ENCODE assay signal across 11 cellular contexts in the genomic region with DNA sequence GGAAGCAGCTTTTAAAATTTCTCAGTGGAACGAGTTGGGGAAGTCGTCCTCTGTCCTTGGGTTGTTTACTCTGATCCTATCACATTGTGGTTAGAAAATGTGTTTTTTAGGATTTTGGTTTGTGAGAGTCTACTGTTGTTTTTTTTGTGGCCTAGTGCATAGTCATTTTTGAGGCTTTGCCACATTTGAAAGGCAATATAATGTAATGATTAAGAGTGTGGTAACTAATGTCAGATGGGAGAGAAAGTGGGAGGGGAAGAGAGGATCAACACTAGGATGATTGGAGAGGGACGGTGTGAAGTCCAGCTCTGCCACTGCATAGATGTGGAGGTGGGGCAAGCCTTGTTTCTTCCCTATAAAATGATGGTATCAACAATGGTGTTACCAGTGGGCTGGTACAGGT. TPM values are rescaled to one million over a fixed set of nuclear protein-coding genes. Genes with fewer than 3 reads are reported as not detected.
DNase-seq lines count a peak whose midpoint lies in the region; ATAC-seq and TF ChIP-seq lines count a peak whose summit lies in the region.
"Had no signal": no experiment of that assay in that cellular context is flagged by ENCODE, and none has a peak within 500 bp of the region (broad histone marks: within the 10 kb centered on the region; RNA-seq: fewer than 3 reads in every experiment).

No MANE protein-coding gene starts in this region.

- H3K36me3 Mint-ChIP-seq in activated naive CD4-positive, alpha-beta T cell treated with anti-CD3 and anti-CD28 coated beads, Interleukin-2, amount 10 ng/mL, durations not matched to agents 7 days and 5 days: peaks cover 76% of the 10 kb centered on the region
- peaks cover 65% of the 10 kb centered on the region for H3K36me3 Mint-ChIP-seq in activated CD8-positive, alpha-beta T cell treated with anti-CD3 and anti-CD28 coated beads for 36 hours (ENCODE audit: low read depth)

- intact Hi-C loops in activated CD8-positive, alpha-beta T cell treated with anti-CD3 and anti-CD28 coated beads for 36 hours (cut with micrococcal nuclease): no loop called here
- intact Hi-C loops in Right ventricle myocardium inferior (cut with DNase I): no loop called here

- no peak for TF ChIP-seq CTCF in activated CD8-positive, alpha-beta T cell treated with anti-CD3 and anti-CD28 coated beads for 36 hours (IDR thresholded peaks at IDR 0.05)

- peak overlapping the region; percentile 45 for H3K4me3 Mint-ChIP-seq in activated naive CD4-positive, alpha-beta T cell treated with anti-CD3 and anti-CD28 coated beads, Interleukin-2, amount 10 ng/mL, durations not matched to agents 7 days and 5 days
- peak overlapping the region; percentile 63 for H3K4me3 Mint-ChIP-seq in activated CD8-positive, alpha-beta T cell treated with anti-CD3 and anti-CD28 coated beads for 36 hours

- CTCF ChIA-PET in activated naive CD4-positive, alpha-beta T cell treated with anti-CD3 and anti-CD28 coated beads, Interleukin-2, amount 10 ng/mL, durations not matched to agents 7 days and 5 days (lab: Charles Lee): no interaction called here
- CTCF ChIA-PET in activated CD8-positive, alpha-beta T cell treated with anti-CD3 and anti-CD28 coated beads for 36 hours (lab: Charles Lee): no interaction called here

- H3K27me3 Mint-ChIP-seq in activated naive CD4-positive, alpha-beta T cell treated with anti-CD3 and anti-CD28 coated beads, Interleukin-2, amount 10 ng/mL, durations not matched to agents 7 days and 5 days: no peaks in the 10 kb centered on the region
- no peaks in the 10 kb centered on the region for H3K27me3 Mint-ChIP-seq in activated CD8-positive, alpha-beta T cell treated with anti-CD3 and anti-CD28 coated beads for 36 hours

- H3K27ac Mint-ChIP-seq in activated naive CD4-positive, alpha-beta T cell treated with anti-CD3 and anti-CD28 coated beads, Interleukin-2, amount 10 ng/mL, durations not matched to agents 7 days and 5 days: peak overlapping the region; percentile 71
- H3K27ac Mint-ChIP-seq in activated CD8-positive, alpha-beta T cell treated with anti-CD3 and anti-CD28 coated beads for 36 hours: peak overlapping the region; percentile 88

- H3K4me1 Mint-ChIP-seq in activated naive CD4-positive, alpha-beta T cell treated with anti-CD3 and anti-CD28 coated beads, Interleukin-2, amount 10 ng/mL, durations not matched to agents 7 days and 5 days: peaks cover 67% of the 10 kb centered on the region
- H3K4me1 Mint-ChIP-seq in activated CD8-positive, alpha-beta T cell treated with anti-CD3 and anti-CD28 coated beads for 36 hours (ENCODE audit: low read depth): peaks cover 61% of the 10 kb centered on the region

- H3K9me3 Mint-ChIP-seq in activated naive CD4-positive, alpha-beta T cell treated with anti-CD3 and anti-CD28 coated beads, Interleukin-2, amount 10 ng/mL, durations not matched to agents 7 days and 5 days: peaks cover 2% of the 10 kb centered on the region
- peaks cover 16% of the 10 kb centered on the region for H3K9me3 Mint-ChIP-seq in activated CD8-positive, alpha-beta T cell treated with anti-CD3 and anti-CD28 coated beads for 36 hours

- POLR2A ChIA-PET in activated CD8-positive, alpha-beta T cell treated with anti-CD3 and anti-CD28 coated beads for 36 hours (lab: Charles Lee): interaction anchor here (0.7 to 1.6 kb wide), 4 partner anchors 13 to 137 kb away, joined by 3 to 5 read pairs (median 3); no protein-coding TSS in a partner anchor

- DNase-seq in activated naive CD4-positive, alpha-beta T cell treated with anti-CD3 and anti-CD28 coated beads, Interleukin-2, amount 10 ng/mL, durations not matched to agents 7 days and 5 days: no peak
- no peak for DNase-seq in activated naive CD4-positive, alpha-beta T cell treated with Interleukin-2 at 50 U/mL for 16 hours
- no peak for DNase-seq in activated CD8-positive, alpha-beta T cell treated with anti-CD3 and anti-CD28 coated beads for 36 hours
- DNase-seq in fibroblast of peridontal ligament (ENCODE audit: extremely low read depth) (peak; percentile 62), stromal cell of bone marrow (ENCODE audit: low read depth) (peak; percentile 27), Right ventricle myocardium inferior (ENCODE audit: missing footprints) (no peak), H4 (ENCODE audit: low spot score) (no peak)
- DNase-seq: caudate nucleus, NCI-H1694, pancreas had no signal

- ATAC-seq in activated CD8-positive, alpha-beta T cell treated with anti-CD3 and anti-CD28 coated beads for 36 hours: peak; percentile 53
- ATAC-seq in HG02642 (IDR thresholded peaks at IDR 0.05; ENCODE audit: poor library complexity, unreplicated experiment): no peak
- no peak for ATAC-seq in Right ventricle myocardium inferior
- ATAC-seq: pancreas had no signal

RNA-seq across cellular contexts. Expression of a gene that starts 8.5 kb away (rescaled TPM):
- 10 to 100 TPM; 43.7 to 43.8 TPM for total RNA-seq in activated CD8-positive, alpha-beta T cell treated with anti-CD3 and anti-CD28 coated beads for 36 hours
- 6.1 TPM for total RNA-seq in Right ventricle myocardium inferior
- total RNA-seq in H4 (2014; rRNA removed; shearing (Covaris generic)): 4.7 and 7.2 TPM in 2 replicates

Comparison
In these comparisons a context has a peak if more than half of its experiments do, and no peak if none do; other contexts are left out.
1. DNase-seq: peak in fibroblast of peridontal ligament (single experiment) and stromal cell of bone marrow (single experiment); none in activated naive CD4-positive, alpha-beta T cell treated with anti-CD3 and anti-CD28 coated beads, Interleukin-2, amount 10 ng/mL, durations not matched to agents 7 days and 5 days (single experiment), activated naive CD4-positive, alpha-beta T cell treated with Interleukin-2 at 50 U/mL for 16 hours (single experiment), activated CD8-positive, alpha-beta T cell treated with anti-CD3 and anti-CD28 coated beads for 36 hours (single experiment), Right ventricle myocardium inferior (single experiment) and H4 (single experiment).